Comparison of ENCODE assay signal across 10 cellular contexts in the genomic region with DNA sequence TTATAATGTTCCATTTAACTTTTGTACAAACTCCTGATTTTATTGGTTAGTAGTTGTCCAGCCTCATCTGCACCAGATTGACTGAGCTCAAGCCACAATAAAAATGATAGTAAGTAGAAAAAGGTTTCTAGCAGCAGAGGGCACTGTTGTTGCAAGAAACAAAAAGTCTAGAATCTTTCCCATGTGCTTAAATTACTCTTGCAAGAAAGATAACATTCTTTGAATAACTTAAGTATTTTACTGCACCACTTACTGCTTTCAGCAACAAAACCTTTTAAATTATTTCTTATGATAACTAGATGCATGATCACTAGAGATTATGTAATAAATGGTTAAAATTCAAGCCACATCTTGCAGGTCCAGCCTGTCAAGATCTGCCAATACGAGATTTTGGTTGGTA. TPM values are rescaled to one million over a fixed set of nuclear protein-coding genes. Genes with fewer than 3 reads are reported as not detected.
DNase-seq lines count a peak whose midpoint lies in the region; ATAC-seq and TF ChIP-seq lines count a peak whose summit lies in the region.
"Had no signal": no experiment of that assay in that cellular context is flagged by ENCODE, and none has a peak within 500 bp of the region (broad histone marks: within the 10 kb centered on the region; RNA-seq: fewer than 3 reads in every experiment).

No MANE protein-coding gene starts in this region.

- peak; percentile 46 for ATAC-seq in HG02870 (IDR thresholded peaks at IDR 0.05; ENCODE audit: unreplicated experiment)
- ATAC-seq in lower lobe of right lung, result peak; percentile 53 to 76
- no peak for ATAC-seq in HG03439 (IDR thresholded peaks at IDR 0.05; ENCODE audit: unreplicated experiment)

- H3K36me3 Mint-ChIP-seq in T-helper 2 cell treated with Interferon-gamma antibody and Interleukin-4, amounts not matched to agents 5 μg/mL and 100 μg/mL, for 36 hours (ENCODE audit: low read depth), result peaks cover 5% of the 10 kb centered on the region

- H3K4me1 Mint-ChIP-seq in T-helper 2 cell treated with Interferon-gamma antibody and Interleukin-4, amounts not matched to agents 5 μg/mL and 100 μg/mL, for 36 hours (ENCODE audit: low read depth), result no peaks in the 10 kb centered on the region

- no peak overlapping the region for H3K27ac Mint-ChIP-seq in T-helper 2 cell treated with Interferon-gamma antibody and Interleukin-4, amounts not matched to agents 5 μg/mL and 100 μg/mL, for 36 hours
- H3K27ac Mint-ChIP-seq: dendritic cell treated with granulocyte-macrophage colony-stimulating factor and Interleukin-4, amounts not matched to agents 40 ng/mL and 50 ng/mL, for 4 days had no signal

- peaks cover 47% of the 10 kb centered on the region for H3K36me3 ChIP-seq in lower lobe of right lung

- H3K27ac ChIP-seq in lower lobe of right lung, result no peak overlapping the region

- TF ChIP-seq CTCF in GM12864 (IDR thresholded peaks at IDR 0.05; ENCODE audit: low read depth, low read length, missing control alignments) (peak; percentile 39), choroid plexus epithelial cell (conservative IDR thresholded peaks at IDR 0.05; ENCODE audit: low read depth, low read length) (peak; percentile 65), lower lobe of right lung (IDR thresholded peaks at IDR 0.05) (peak; percentile 57)

- no peaks in the 10 kb centered on the region for H3K9me3 Mint-ChIP-seq in T-helper 2 cell treated with Interferon-gamma antibody and Interleukin-4, amounts not matched to agents 5 μg/mL and 100 μg/mL, for 36 hours
- H3K9me3 Mint-ChIP-seq: dendritic cell treated with granulocyte-macrophage colony-stimulating factor and Interleukin-4, amounts not matched to agents 40 ng/mL and 50 ng/mL, for 4 days had no signal

- H3K4me3 ChIP-seq in GM12864 (ENCODE audit: low read depth, low read length) (no peak overlapping the region), choroid plexus epithelial cell (ENCODE audit: low read depth, low read length) (no peak overlapping the region), lower lobe of right lung (no peak overlapping the region)

- no peak overlapping the region for H3K4me3 Mint-ChIP-seq in T-helper 2 cell treated with Interferon-gamma antibody and Interleukin-4, amounts not matched to agents 5 μg/mL and 100 μg/mL, for 36 hours
- H3K4me3 Mint-ChIP-seq: dendritic cell treated with granulocyte-macrophage colony-stimulating factor and Interleukin-4, amounts not matched to agents 40 ng/mL and 50 ng/mL, for 4 days had no signal

- intact Hi-C loops in lower lobe of right lung (cut with DNase I), result loop anchor here (10.0 kb wide), 1 partner anchor 182 kb away; no protein-coding TSS in a partner anchor

- H3K9me3 ChIP-seq in lower lobe of right lung, result no peaks in the 10 kb centered on the region

- H3K27me3 ChIP-seq in lower lobe of right lung (ENCODE audit: low read depth), result no peaks in the 10 kb centered on the region

- peaks cover 9% of the 10 kb centered on the region for H3K4me1 ChIP-seq in lower lobe of right lung

- no peaks in the 10 kb centered on the region for H3K27me3 Mint-ChIP-seq in T-helper 2 cell treated with Interferon-gamma antibody and Interleukin-4, amounts not matched to agents 5 μg/mL and 100 μg/mL, for 36 hours (ENCODE audit: low read depth)
- H3K27me3 Mint-ChIP-seq: dendritic cell treated with granulocyte-macrophage colony-stimulating factor and Interleukin-4, amounts not matched to agents 40 ng/mL and 50 ng/mL, for 4 days had no signal

- DNase-seq in A172 (ENCODE audit: low spot score) (peak; percentile 67), GM12864 (ENCODE audit: low read depth) (peak; percentile 2), NCI-H526 treated with DMSO at 0.1 percent for 48 hours (lab: John Stamatoyannopoulos, UW) (peak; percentile 61), choroid plexus epithelial cell (ENCODE audit: low read depth) (peak; percentile 88), lower lobe of right lung (no peak)
- DNase-seq in T-helper 2 cell treated with Interferon-gamma antibody and Interleukin-4, amounts not matched to agents 5 μg/mL and 100 μg/mL, for 36 hours (ENCODE audit: low spot score), result no peak

RNA-seq across cellular contexts. Expression of gene LMOD2, which starts 27.0 kb away (rescaled TPM):
- total RNA-seq in A172 (2014; rRNA removed; shearing (Covaris generic)), result not detected in 2 replicates
- total RNA-seq in lower lobe of right lung, result not detected
- total RNA-seq: subcutaneous adipose tissue had no signal

Comparison
In these comparisons a context has a peak if more than half of its experiments do, and no peak if none do; other contexts are left out.
1. DNase-seq: peak in A172 (single experiment), GM12864 (single experiment), NCI-H526 treated with DMSO at 0.1 percent for 48 hours (single experiment) and choroid plexus epithelial cell (single experiment); none in lower lobe of right lung (single experiment) and T-helper 2 cell treated with Interferon-gamma antibody and Interleukin-4, amounts not matched to agents 5 μg/mL and 100 μg/mL, for 36 hours (single experiment).
2. Peak in every context shown above with its lines, with median percentiles within 50 percentile points of each other: CTCF ChIP-seq.